Comparison of ENCODE assay signal across 7 cellular contexts in genomic region chr10:132554991-132555647, GRCh38. TPM values are rescaled to one million over a fixed set of nuclear protein-coding genes. Genes with fewer than 3 reads are reported as not detected.
DNase-seq lines count a peak whose midpoint lies in the region; ATAC-seq and TF ChIP-seq lines count a peak whose summit lies in the region.

No MANE protein-coding gene starts in this region.

- DNase-seq in H7 (peak; percentile 45), Panc1 (ENCODE audit: low read depth, low spot score) (no peak), erythroblast (lab: John Stamatoyannopoulos, UW) (peak; percentile 84 to 86), sigmoid colon (peak; percentile 64), C1 segment of cervical spinal cord (lab: John Stamatoyannopoulos, UW) (no peak), AG20443 (ENCODE audit: low spot score) (no peak), NCI-H446 treated with DMSO at 0.1 percent for 48 hours (lab: John Stamatoyannopoulos, UW) (no peak)

- CTCF ChIA-PET in Panc1 (lab: Charles Lee), result no interaction called here

- no peak for TF ChIP-seq EP300 in sigmoid colon (IDR thresholded peaks at IDR 0.05)

- H3K4me1 ChIP-seq in Panc1 (ENCODE audit: control insufficient read depth, insufficient read depth, low read length) (peaks cover 18% of the 10 kb centered on the region), sigmoid colon (peaks cover 0 to 69% (median 62%) of the 10 kb centered on the region in 4 donors)

- intact Hi-C loops in Panc1 (cut with micrococcal nuclease; ENCODE audit: unreplicated experiment), result no loop called here
- intact Hi-C loops in sigmoid colon (cut with DNase I), result no loop called here

- H3K27ac ChIP-seq in Panc1 (ENCODE audit: low read length) (no peak overlapping the region), sigmoid colon (no peak overlapping the region)

- TF ChIP-seq CTCF in Panc1 (IDR thresholded peaks at IDR 0.05) (no peak), sigmoid colon (IDR thresholded peaks at IDR 0.05) (no peak)

- H3K9me3 ChIP-seq in Panc1 (ENCODE audit: control insufficient read depth, insufficient read depth, low read depth, low read length) (no peaks in the 10 kb centered on the region), sigmoid colon (no peaks in the 10 kb centered on the region)

- H3K27me3 ChIP-seq in H7 (ENCODE audit: control insufficient read depth, insufficient read depth, low read length) (no peaks in the 10 kb centered on the region), Panc1 (ENCODE audit: control insufficient read depth, insufficient read depth, low read length) (no peaks in the 10 kb centered on the region), sigmoid colon (no peaks in the 10 kb centered on the region)

- in situ Hi-C loops in Panc1 (cut with HindIII; ENCODE audit: low pct_unique_long_range_greater_than_20kb, low sequenced_read_pairs), result no loop called here

- ATAC-seq in Panc1, result no peak

- POLR2A ChIA-PET in Panc1 (lab: Charles Lee), result no interaction called here

- 62 to 87% methylated on average over 18 of the region's 18 CpGs for WGBS in sigmoid colon, 2 donors

- H3K4me3 ChIP-seq in H7 (ENCODE audit: insufficient read depth, low read depth, low read length), result no peak overlapping the region
- H3K4me3 ChIP-seq in Panc1 (ENCODE audit: low read depth in 2 of 2, low read length in 2 of 2), result no peak overlapping the region
- no peak overlapping the region for H3K4me3 ChIP-seq in sigmoid colon

- no peak for TF ChIP-seq POLR2A in erythroblast (IDR thresholded peaks at IDR 0.05; ENCODE audit: low read length)
- TF ChIP-seq POLR2A in sigmoid colon (IDR thresholded peaks at IDR 0.05), result no peak

- TSS peak; percentile 37 for BruUV-seq in Panc1 (replicated peaks; lab: Mats Ljungman, UMichigan)

- no peaks in the 10 kb centered on the region for H3K36me3 ChIP-seq in H7 (replicated peaks; ENCODE audit: control insufficient read depth, insufficient read depth, low read length)
- no peaks in the 10 kb centered on the region for H3K36me3 ChIP-seq in Panc1 (ENCODE audit: control insufficient read depth, insufficient read depth, low read length)
- no peaks in the 10 kb centered on the region for H3K36me3 ChIP-seq in sigmoid colon

RNA-seq across cellular contexts. Expression of gene INPP5A, which starts 17.5 kb away (rescaled TPM):
- 21.0 and 29.2 TPM in 2 replicates for total RNA-seq in H7 (2014; rRNA removed; shearing (Covaris generic))
- total RNA-seq in Panc1 (2021; ENCODE audit: unreplicated experiment) (60.0 TPM), sigmoid colon (100 to 1,000 TPM; 100 to 132 (median 112) TPM)
- polyA plus RNA-seq in Panc1 (2012; ENCODE audit: insufficient read length), result 78.4 TPM
- 10 to 100 TPM; 17.6 to 21.0 (median 20.3) TPM for polyA plus RNA-seq in sigmoid colon

Comparison
In these comparisons a context has a peak if more than half of its experiments do, and no peak if none do; other contexts are left out.
1. DNase-seq: peak in H7 (single experiment), erythroblast (2 of 2) and sigmoid colon (single experiment); none in Panc1 (single experiment), C1 segment of cervical spinal cord (0 of 14), AG20443 (single experiment) and NCI-H446 treated with DMSO at 0.1 percent for 48 hours (single experiment).